ENCODE assay signal across 9 cellular contexts in the genomic region with DNA sequence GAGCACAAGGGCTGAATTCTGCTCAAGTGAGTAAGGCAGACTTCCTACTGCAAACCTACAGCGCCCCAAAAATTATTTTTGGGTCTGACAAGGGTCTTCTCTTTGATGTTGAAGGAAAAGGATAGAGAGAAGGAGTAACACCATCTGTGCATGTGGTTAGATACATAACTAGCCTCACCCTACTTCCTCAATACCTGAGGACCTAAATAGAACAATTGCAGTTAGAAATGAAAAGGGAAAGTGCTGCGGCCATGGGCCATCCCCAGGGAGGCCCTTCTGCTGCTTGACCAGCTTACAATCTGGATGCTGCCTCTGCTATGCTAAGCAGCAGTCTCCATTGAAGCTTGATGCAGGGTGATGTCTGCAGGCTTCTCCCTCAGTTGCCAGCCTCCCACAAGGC.
DNase-seq lines count a peak whose midpoint lies in the region; ATAC-seq and TF ChIP-seq lines count a peak whose summit lies in the region.
"Had no signal": no experiment of that assay in that cellular context is flagged by ENCODE, and none has a peak within 500 bp of the region (broad histone marks: within the 10 kb centered on the region; RNA-seq: fewer than 3 reads in every experiment).

No MANE protein-coding gene starts in this region.

- TF ChIP-seq CTCF in GM20000 (IDR thresholded peaks at IDR 0.05; ENCODE audit: extremely low read depth, missing control alignments) (no peak), upper lobe of right lung (IDR thresholded peaks at IDR 0.05) (no peak)

- peak overlapping the region; percentile 53 for H3K27ac ChIP-seq in effector memory CD4-positive, alpha-beta T cell (ENCODE audit: insufficient read depth, low read length, poor library complexity, severe bottlenecking)
- H3K27ac ChIP-seq in upper lobe of right lung = no peak overlapping the region

- ATAC-seq in GM18505 (IDR thresholded peaks at IDR 0.05; ENCODE audit: unreplicated experiment) (peak; percentile 60), HG03354 (IDR thresholded peaks at IDR 0.05; ENCODE audit: poor library complexity, severe bottlenecking, unreplicated experiment) (peak; percentile 71), upper lobe of right lung (no peak)

- TF ChIP-seq POLR2A in GM18505 (IDR thresholded peaks at IDR 0.05; ENCODE audit: borderline replicate concordance, extremely low read depth, insufficient read depth, insufficient read length) = peak; percentile 24

- intact Hi-C loops in upper lobe of right lung (cut with DNase I) = no loop called here

- peaks cover 80% of the 10 kb centered on the region for H3K36me3 ChIP-seq in effector memory CD4-positive, alpha-beta T cell (ENCODE audit: control insufficient read depth, insufficient read depth, low read length)
- H3K36me3 ChIP-seq in upper lobe of right lung = no peaks in the 10 kb centered on the region

- H3K4me1 ChIP-seq in effector memory CD4-positive, alpha-beta T cell (ENCODE audit: control insufficient read depth, insufficient read depth, low read length, poor library complexity, severe bottlenecking) = peaks cover 73% of the 10 kb centered on the region
- H3K4me1 ChIP-seq in upper lobe of right lung = peaks cover 13% of the 10 kb centered on the region

- no peaks in the 10 kb centered on the region for H3K9me3 ChIP-seq in effector memory CD4-positive, alpha-beta T cell (ENCODE audit: control insufficient read depth, low read length)
- no peaks in the 10 kb centered on the region for H3K9me3 ChIP-seq in upper lobe of right lung

- H3K4me3 ChIP-seq in effector memory CD4-positive, alpha-beta T cell (ENCODE audit: insufficient read depth, low read depth, low read length, poor library complexity, severe bottlenecking) = no peak overlapping the region
- no peak overlapping the region for H3K4me3 ChIP-seq in upper lobe of right lung

- DNase-seq in GM20000 (ENCODE audit: low spot score) (peak; percentile 58), NCI-H774 (lab: John Stamatoyannopoulos, UW) (no peak), NCI-H82 (lab: John Stamatoyannopoulos, UW) (no peak), upper lobe of right lung (no peak)
- DNase-seq in effector memory CD4-positive, alpha-beta T cell = no peak
- DNase-seq in NK-92 treated with Interleukin-12 subunit alpha and Interleukin-12 subunit beta, amount 100 ng/mL, for 24 hours (lab: John Stamatoyannopoulos, UW) = no peak
- DNase-seq: activated CD4-positive, alpha-beta T cell treated with anti-CD3 and anti-CD28 coated beads for 48 hours had no signal

- no peaks in the 10 kb centered on the region for H3K27me3 ChIP-seq in effector memory CD4-positive, alpha-beta T cell (replicated peaks; ENCODE audit: control insufficient read depth, insufficient read depth, low read length, poor library complexity, severe bottlenecking)
- no peaks in the 10 kb centered on the region for H3K27me3 ChIP-seq in upper lobe of right lung
